18 cellular contexts compared by ENCODE assay signal in genomic region chr21:43194303-43195130, GRCh38. TPM values are rescaled to one million over a fixed set of nuclear protein-coding genes. Genes with fewer than 3 reads are reported as not detected.
A peak's percentile ranks its signal among the peaks of the same experiment; 100 is the strongest.
DNase-seq lines count a peak whose midpoint lies in the region; ATAC-seq and TF ChIP-seq lines count a peak whose summit lies in the region.
"Had no signal": no experiment of that assay in that cellular context is flagged by ENCODE, and none has a peak within 500 bp of the region (broad histone marks: within the 10 kb centered on the region; RNA-seq: fewer than 3 reads in every experiment).

No MANE protein-coding gene starts in this region.

- peak overlapping the region; percentile 56 for H2AFZ ChIP-seq in ACC112 (ENCODE audit: low read length, unreplicated experiment)
- no peak overlapping the region for H2AFZ ChIP-seq in Karpas-422 (ENCODE audit: low read length)

- H3K4me3 Mint-ChIP-seq in endodermal cell, result no peak overlapping the region
- no peak overlapping the region for H3K4me3 Mint-ChIP-seq in nephron progenitor cell
- H3K4me3 Mint-ChIP-seq: immature natural killer cell had no signal

- H3K27me3 ChIP-seq in ACC112 (ENCODE audit: insufficient read depth, low read length) (no peaks in the 10 kb centered on the region), Karpas-422 (ENCODE audit: low read length) (no peaks in the 10 kb centered on the region), endodermal cell (ENCODE audit: control insufficient read depth, insufficient read depth, low read length, poor library complexity, severe bottlenecking) (no peaks in the 10 kb centered on the region)
- H3K27me3 ChIP-seq: BE2C, pancreas had no signal

- H3K79me2 ChIP-seq in ACC112 (ENCODE audit: control insufficient read depth, insufficient read depth, low read length, unreplicated experiment) (no peaks in the 10 kb centered on the region), Karpas-422 (ENCODE audit: low read length) (no peaks in the 10 kb centered on the region)

- ATAC-seq in HG03432 (IDR thresholded peaks at IDR 0.05; ENCODE audit: unreplicated experiment), result no peak

- H3K36me3 Mint-ChIP-seq in endodermal cell (ENCODE audit: low read depth) (no peaks in the 10 kb centered on the region), nephron progenitor cell (ENCODE audit: low read depth) (peaks cover 11% of the 10 kb centered on the region)

- H3K27ac Mint-ChIP-seq in endodermal cell, result peak overlapping the region; percentile 18
- H3K27ac Mint-ChIP-seq in nephron progenitor cell, result peak overlapping the region; percentile 84
- H3K27ac Mint-ChIP-seq: immature natural killer cell had no signal

- no peaks in the 10 kb centered on the region for H3K9me2 ChIP-seq in Karpas-422 (replicated peaks; ENCODE audit: insufficient read depth, low read length)

- H3K27me3 Mint-ChIP-seq in endodermal cell (ENCODE audit: insufficient read depth) (peaks cover 9% of the 10 kb centered on the region), nephron progenitor cell (ENCODE audit: low read depth, poor library complexity) (peaks cover 38% of the 10 kb centered on the region)

- H4K20me1 ChIP-seq in Karpas-422 (ENCODE audit: insufficient read depth, low read depth, low read length), result no peaks in the 10 kb centered on the region

- H3K4me1 Mint-ChIP-seq in endodermal cell, result peaks cover 2% of the 10 kb centered on the region
- H3K4me1 Mint-ChIP-seq in nephron progenitor cell, result peaks cover 50% of the 10 kb centered on the region
- H3K4me1 Mint-ChIP-seq: immature natural killer cell had no signal

- H3K9ac ChIP-seq in Karpas-422 (ENCODE audit: low read length) (peak overlapping the region; percentile 15; the same call in 1 of the 2 replicates), endodermal cell (ENCODE audit: extremely low read depth, low read length, poor library complexity, severe bottlenecking) (no peak overlapping the region)

- H3K4me2 ChIP-seq in Karpas-422 (ENCODE audit: low read depth, low read length, poor library complexity, severe bottlenecking), result peak overlapping the region; percentile 24

- H3K4me3 ChIP-seq in ACC112 (ENCODE audit: low read depth, low read length), result peak overlapping the region; percentile 14; the same call in 1 of the 2 replicates
- no peak overlapping the region for H3K4me3 ChIP-seq in Karpas-422 (ENCODE audit: low read length)
- H3K4me3 ChIP-seq in endodermal cell (ENCODE audit: low read length), result no peak overlapping the region
- H3K4me3 ChIP-seq: esophagus squamous epithelium, pancreas, tibial artery had no signal

- H3K9me3 Mint-ChIP-seq in endodermal cell (no peaks in the 10 kb centered on the region), nephron progenitor cell (peaks cover 23% of the 10 kb centered on the region)

- H3K4me1 ChIP-seq in ACC112 (ENCODE audit: control insufficient read depth, insufficient read depth, low read length, unreplicated experiment) (peaks cover 35% of the 10 kb centered on the region), Karpas-422 (ENCODE audit: low read length) (peaks cover 46% of the 10 kb centered on the region), endodermal cell (ENCODE audit: control insufficient read depth, insufficient read depth, low read length) (no peaks in the 10 kb centered on the region)
- H3K4me1 ChIP-seq: pancreas had no signal

- H3K36me3 ChIP-seq in ACC112 (ENCODE audit: insufficient read depth, low read length) (no peaks in the 10 kb centered on the region), Karpas-422 (ENCODE audit: insufficient read depth, low read length) (no peaks in the 10 kb centered on the region), endodermal cell (ENCODE audit: control insufficient read depth, insufficient read depth, low read length) (no peaks in the 10 kb centered on the region)
- H3K36me3 ChIP-seq: BE2C, esophagus squamous epithelium, pancreas, tibial artery had no signal

- DNase-seq in Karpas-422 (no peak), endodermal cell (peak; percentile 47), nephron progenitor cell (no peak), pons (ENCODE audit: low spot score) (no peak), NCI-H2029 (lab: John Stamatoyannopoulos, UW) (no peak), AG08396 (ENCODE audit: low spot score) (no peak)
- DNase-seq: central memory CD4-positive, alpha-beta T cell; esophagus squamous epithelium; GOT3; immature natural killer cell; NCI-H1694 had no signal

- peaks cover 20% of the 10 kb centered on the region for H3K9me3 ChIP-seq in Karpas-422 (ENCODE audit: low read length)
- peaks cover 6% of the 10 kb centered on the region for H3K9me3 ChIP-seq in endodermal cell (ENCODE audit: control insufficient read depth, low read length)
- H3K9me3 ChIP-seq: BE2C, pancreas had no signal

- TF ChIP-seq CTCF in endodermal cell (conservative IDR thresholded peaks at IDR 0.05) (no peak), nephron progenitor cell (IDR thresholded peaks at IDR 0.05) (no peak)

- H3K27ac ChIP-seq in ACC112 (ENCODE audit: low read depth, low read length) (peak overlapping the region; percentile 51; the same call in 1 of the 2 replicates), Karpas-422 (ENCODE audit: low read length) (no peak overlapping the region), endodermal cell (ENCODE audit: low read depth, low read length) (no peak overlapping the region)
- H3K27ac ChIP-seq: pancreas, tibial artery had no signal

- WGBS in endodermal cell (ENCODE audit: insufficient coverage in 1 of 2, insufficient read length in 1 of 2), 2 experiments, result 91 to 94% methylated on average over 13 to 23 of the region's 23 CpGs

RNA-seq across cellular contexts. Expression of gene CRYAA, which starts 25.7 kb away (rescaled TPM):
- total RNA-seq in Karpas-422 (2014; rRNA removed; shearing (Covaris generic); ENCODE audit: low replicate concordance), result not detected in 2 replicates
- total RNA-seq in endodermal cell, result not detected
- polyA plus RNA-seq in endodermal cell (2013, experiment 1 of 2), result not detected
- not detected for polyA plus RNA-seq in endodermal cell (2013, experiment 2 of 2)
- total RNA-seq: esophagus squamous epithelium, G401, OCI-LY7, pancreas had no signal
- polyA plus RNA-seq: immature natural killer cell, pancreas had no signal
